Comparison of ENCODE assay signal across 1 cellular context in genomic region chr17:16381496-16381820, GRCh38.
A peak's percentile ranks its signal among the peaks of the same experiment; 100 is the strongest.
TF ChIP-seq lines count a peak whose summit lies in the region.

No MANE protein-coding gene starts in this region.

TF ChIP-seq in HepG2, 621 proteins besides CTCF, POLR2A, EP300 and RAD21 (continues in another document):
- peak; percentile 12; the same call in 1 of the 2 replicates for TF ChIP-seq MED13 (CRISPR knock-in tag; IDR thresholded peaks at IDR 0.05)
- no peak for TF ChIP-seq ZNF12 (CRISPR knock-in tag; IDR thresholded peaks at IDR 0.05)
- TF ChIP-seq KAT7 (CRISPR knock-in tag; IDR thresholded peaks at IDR 0.05; ENCODE audit: borderline replicate concordance), result 0 out of 2 replicates have a peak, but pooled peaks have one; percentile 22
- no peak for TF ChIP-seq ZNF260 (CRISPR knock-in tag; IDR thresholded peaks at IDR 0.05; ENCODE audit: borderline replicate concordance, low read depth)
- TF ChIP-seq FOSL1 (CRISPR knock-in tag; IDR thresholded peaks at IDR 0.05; ENCODE audit: borderline replicate concordance), result no peak
- TF ChIP-seq RARG (CRISPR knock-in tag; IDR thresholded peaks at IDR 0.05; ENCODE audit: low read depth), result no peak
- TF ChIP-seq ZNF513 (CRISPR knock-in tag; conservative IDR thresholded peaks at IDR 0.05), result no peak
- TF ChIP-seq KAT8 (CRISPR knock-in tag; IDR thresholded peaks at IDR 0.05), result no peak
- TF ChIP-seq SMAD9 (CRISPR knock-in tag; IDR thresholded peaks at IDR 0.05), result no peak
- TF ChIP-seq GTF3A (CRISPR knock-in tag; conservative IDR thresholded peaks at IDR 0.05), result no peak
- no peak for TF ChIP-seq ZBTB34 (CRISPR knock-in tag; IDR thresholded peaks at IDR 0.05)
- peak; percentile 50; the same call in 1 of the 2 replicates for TF ChIP-seq SNAPC4 (CRISPR knock-in tag; IDR thresholded peaks at IDR 0.05)
- TF ChIP-seq MTERF4 (CRISPR knock-in tag; IDR thresholded peaks at IDR 0.05), result no peak
- 0 out of 2 replicates have a peak, but pooled peaks have one; percentile 5 for TF ChIP-seq ZNF33B (CRISPR knock-in tag; IDR thresholded peaks at IDR 0.05)
- no peak for TF ChIP-seq ZNF652 (CRISPR knock-in tag; IDR thresholded peaks at IDR 0.05; ENCODE audit: borderline replicate concordance, low read depth)
- no peak for TF ChIP-seq TCF7L2 (IDR thresholded peaks at IDR 0.05; ENCODE audit: low read depth, low read length)
- 0 out of 2 replicates have a peak, but pooled peaks have one; percentile 57 for TF ChIP-seq ZNF850 (CRISPR knock-in tag; conservative IDR thresholded peaks at IDR 0.05)
- TF ChIP-seq ZNF816 (CRISPR knock-in tag; IDR thresholded peaks at IDR 0.05; ENCODE audit: borderline replicate concordance), result peak; percentile 87; the same call in 1 of the 2 replicates
- no peak for TF ChIP-seq PPARG (CRISPR knock-in tag; conservative IDR thresholded peaks at IDR 0.05)
- no peak for TF ChIP-seq ZNF878 (CRISPR knock-in tag; IDR thresholded peaks at IDR 0.05)
- 0 out of 2 replicates have a peak, but pooled peaks have one; percentile 4 for TF ChIP-seq AFF4 (CRISPR knock-in tag; IDR thresholded peaks at IDR 0.05)
- TF ChIP-seq ZNF574 (CRISPR knock-in tag; IDR thresholded peaks at IDR 0.05), result no peak
- no peak for TF ChIP-seq ZSCAN31 (CRISPR knock-in tag; IDR thresholded peaks at IDR 0.05; ENCODE audit: low read depth)
- TF ChIP-seq NFYB (CRISPR knock-in tag; IDR thresholded peaks at IDR 0.05), result no peak
- no peak for TF ChIP-seq NFYC (CRISPR knock-in tag; IDR thresholded peaks at IDR 0.05)
- no peak for TF ChIP-seq NFATC3 (CRISPR knock-in tag; IDR thresholded peaks at IDR 0.05)
- TF ChIP-seq MAF1 (CRISPR knock-in tag; IDR thresholded peaks at IDR 0.05; ENCODE audit: borderline replicate concordance), result no peak
- TF ChIP-seq PRDM10 (CRISPR knock-in tag; IDR thresholded peaks at IDR 0.05; ENCODE audit: low read depth), result no peak
- no peak for TF ChIP-seq MXD4 (CRISPR knock-in tag; IDR thresholded peaks at IDR 0.05)
- TF ChIP-seq ATF1 (CRISPR knock-in tag; IDR thresholded peaks at IDR 0.05), result no peak
- 0 out of 2 replicates have a peak, but pooled peaks have one; percentile 48 for TF ChIP-seq ZBTB37 (CRISPR knock-in tag; IDR thresholded peaks at IDR 0.05)
- no peak for TF ChIP-seq CHCHD3 (CRISPR knock-in tag; IDR thresholded peaks at IDR 0.05)
- 0 out of 2 replicates have a peak, but pooled peaks have one; percentile 3 for TF ChIP-seq ZNF446 (CRISPR knock-in tag; IDR thresholded peaks at IDR 0.05)
- TF ChIP-seq ZNF883 (CRISPR knock-in tag; IDR thresholded peaks at IDR 0.05; ENCODE audit: not compliant biosample characterization), result no peak
- TF ChIP-seq HOXA7 (CRISPR knock-in tag; IDR thresholded peaks at IDR 0.05), result no peak
- no peak for TF ChIP-seq JARID2 (CRISPR knock-in tag; IDR thresholded peaks at IDR 0.05; ENCODE audit: insufficient replicate concordance)
- TF ChIP-seq GATAD2A (CRISPR knock-in tag; IDR thresholded peaks at IDR 0.05), result 0 out of 2 replicates have a peak, but pooled peaks have one; percentile 3
- TF ChIP-seq ZNF235 (CRISPR knock-in tag; IDR thresholded peaks at IDR 0.05; ENCODE audit: borderline replicate concordance), result peak; percentile 70; the same call in 1 of the 2 replicates
